In the genomic region with DNA sequence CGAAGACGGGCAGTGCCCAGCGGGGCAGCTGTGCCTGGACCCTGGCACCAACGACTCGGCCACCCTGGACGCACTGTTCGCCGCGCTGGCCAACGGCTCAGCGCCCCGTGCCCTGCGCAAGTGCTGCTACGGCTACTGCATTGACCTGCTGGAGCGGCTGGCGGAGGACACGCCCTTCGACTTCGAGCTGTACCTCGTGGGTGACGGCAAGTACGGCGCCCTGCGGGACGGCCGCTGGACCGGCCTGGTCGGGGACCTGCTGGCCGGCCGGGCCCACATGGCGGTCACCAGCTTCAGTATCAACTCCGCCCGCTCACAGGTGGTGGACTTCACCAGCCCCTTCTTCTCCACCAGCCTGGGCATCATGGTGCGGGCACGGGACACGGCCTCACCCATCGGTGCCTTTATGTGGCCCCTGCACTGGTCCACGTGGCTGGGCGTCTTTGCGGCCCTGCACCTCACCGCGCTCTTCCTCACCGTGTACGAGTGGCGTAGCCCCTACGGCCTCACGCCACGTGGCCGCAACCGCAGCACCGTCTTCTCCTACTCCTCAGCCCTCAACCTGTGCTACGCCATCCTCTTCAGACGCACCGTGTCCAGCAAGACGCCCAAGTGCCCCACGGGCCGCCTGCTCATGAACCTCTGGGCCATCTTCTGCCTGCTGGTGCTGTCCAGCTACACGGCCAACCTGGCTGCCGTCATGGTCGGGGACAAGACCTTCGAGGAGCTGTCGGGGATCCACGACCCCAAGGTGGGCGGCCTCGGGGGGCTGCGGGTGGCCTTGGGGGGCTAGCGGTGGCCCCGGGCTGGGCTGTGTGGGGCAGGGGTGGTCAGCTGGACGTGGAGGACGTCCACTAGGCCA, we compare ENCODE assay signal across 1 cellular context.
TF ChIP-seq lines count a peak whose summit lies in the region.

No MANE protein-coding gene starts in this region.

TF ChIP-seq in HepG2, 621 proteins besides CTCF, POLR2A, EP300 and RAD21:
- TF ChIP-seq GMEB1 (CRISPR knock-in tag; IDR thresholded peaks at IDR 0.05; ENCODE audit: borderline replicate concordance), result no peak
- peak; percentile 67 for TF ChIP-seq AGO2 (optimal IDR thresholded peaks at IDR 0.05; ENCODE audit: low read depth, low read length)
- TF ChIP-seq KDM2A (CRISPR knock-in tag; IDR thresholded peaks at IDR 0.05; ENCODE audit: borderline replicate concordance, low read depth), result peak; percentile 29; the same call in 1 of the 2 replicates
- TF ChIP-seq HNRNPL (IDR thresholded peaks at IDR 0.05; ENCODE audit: low read depth, low read length), result peak; percentile 78; the same call in 1 of the 2 replicates
- TF ChIP-seq ZNF792 (CRISPR knock-in tag; IDR thresholded peaks at IDR 0.05), result no peak
- peak; percentile 70; the same call in 1 of the 2 replicates for TF ChIP-seq ZBTB33 (CRISPR knock-in tag; IDR thresholded peaks at IDR 0.05)
- TF ChIP-seq AGO1 (IDR thresholded peaks at IDR 0.05; ENCODE audit: low read depth, low read length, poor library complexity, severe bottlenecking), result peak; percentile 62
- TF ChIP-seq HOXA3 (CRISPR knock-in tag; IDR thresholded peaks at IDR 0.05), result peak; percentile 33; the same call in 1 of the 2 replicates
- no peak for TF ChIP-seq NFKB2 (CRISPR knock-in tag; IDR thresholded peaks at IDR 0.05; ENCODE audit: borderline replicate concordance)
